In the genomic region with DNA sequence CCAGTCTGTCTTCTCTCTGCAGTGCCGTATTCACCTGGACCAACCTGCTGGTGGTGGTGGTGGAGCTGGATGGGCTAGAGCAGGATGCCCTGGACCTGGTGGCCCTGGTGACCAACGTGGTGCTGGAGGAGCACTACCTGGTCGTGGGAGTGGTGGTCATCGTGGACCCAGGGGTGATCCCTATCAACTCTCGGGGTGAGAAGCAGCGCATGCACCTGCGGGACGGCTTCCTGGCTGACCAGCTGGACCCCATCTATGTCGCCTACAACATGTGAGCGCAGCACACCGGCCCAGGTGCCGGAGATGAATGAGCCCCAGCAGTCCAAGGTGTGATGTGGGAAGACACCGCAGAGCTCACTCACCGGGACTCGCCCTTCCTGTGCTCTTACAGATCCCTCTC, we compare ENCODE assay signal across 20 cellular contexts. TPM values are rescaled to one million over a fixed set of nuclear protein-coding genes. Genes with fewer than 3 reads are reported as not detected.
DNase-seq lines count a peak whose midpoint lies in the region; ATAC-seq, FAIRE-seq and TF ChIP-seq lines count a peak whose summit lies in the region.
"Had no signal": no experiment of that assay in that cellular context is flagged by ENCODE, and none has a peak within 500 bp of the region (broad histone marks: within the 10 kb centered on the region; RNA-seq: fewer than 3 reads in every experiment).

No MANE protein-coding gene starts in this region.

- H3K4ac ChIP-seq in neuronal stem cell (ENCODE audit: low read length) = no peak overlapping the region

- H2BK5ac ChIP-seq in neuronal stem cell (ENCODE audit: low read length) = no peak overlapping the region

- no peak overlapping the region for H2AK5ac ChIP-seq in neuronal stem cell (ENCODE audit: low read depth, low read length)

- H3K4me1 ChIP-seq in CD8-positive, alpha-beta T cell (ENCODE audit: insufficient read depth, low read length) = peaks cover 42% of the 10 kb centered on the region
- no peaks in the 10 kb centered on the region for H3K4me1 ChIP-seq in neuronal stem cell (ENCODE audit: control insufficient read depth in 2 of 2, insufficient read depth in 1 of 2, low read depth in 1 of 2, low read length in 2 of 2)
- H3K4me1 ChIP-seq: BE2C had no signal

- no peak overlapping the region for H2BK120ac ChIP-seq in neuronal stem cell (ENCODE audit: low read depth, low read length)

- no peak overlapping the region for H4K91ac ChIP-seq in neuronal stem cell (ENCODE audit: low read depth, low read length, poor library complexity)

- WGBS in neuronal stem cell (ENCODE audit: extremely low coverage in 2 of 2, insufficient read length in 2 of 2, insufficient replicate concordance in 1 of 2), 2 donors = no CpG with 5 or more reads among the region's 15 CpGs

- H2AFZ ChIP-seq in neuronal stem cell (ENCODE audit: low read length) = no peak overlapping the region

- H3K36me3 Mint-ChIP-seq in activated naive CD4-positive, alpha-beta T cell treated with anti-CD3 and anti-CD28 coated beads, Interleukin-2, amount 10 ng/mL, durations not matched to agents 7 days and 5 days = peaks cover 81% of the 10 kb centered on the region
- H3K36me3 Mint-ChIP-seq in activated naive CD4-positive, alpha-beta T cell treated with anti-CD3 and anti-CD28 coated beads, Interleukin-2, amount 50 U/mL, for 72 hours = peaks cover 34 to 66% of the 10 kb centered on the region in 2 donors
- H3K36me3 Mint-ChIP-seq in CD8-positive, alpha-beta T cell = peaks cover 91% of the 10 kb centered on the region

- H3K36me3 ChIP-seq in CD8-positive, alpha-beta T cell (ENCODE audit: insufficient read depth, low read length) = peaks cover 55% of the 10 kb centered on the region
- H3K36me3 ChIP-seq in bronchial epithelial cell (ENCODE audit: control insufficient read depth, insufficient read depth, low read length) (peaks cover 45% of the 10 kb centered on the region), neuronal stem cell (replicated peaks in 1 of 2; ENCODE audit: control insufficient read depth in 2 of 2, insufficient read depth in 2 of 2, low read length in 2 of 2) (peaks cover 49 to 98% of the 10 kb centered on the region in 2 donors)

- H3K18ac ChIP-seq in neuronal stem cell (ENCODE audit: low read length) = no peak overlapping the region

- no peak overlapping the region for H3K4me3 ChIP-seq in CD8-positive, alpha-beta T cell (ENCODE audit: low read depth, low read length)
- H3K4me3 ChIP-seq in bronchial epithelial cell (ENCODE audit: low read depth, low read length) (no peak overlapping the region), neuronal stem cell (ENCODE audit: low read length in 2 of 2) (peak overlapping the region in 1 of 2 donors; percentile 38)
- H3K4me3 ChIP-seq: K562 had no signal

- no peaks in the 10 kb centered on the region for H3K27me3 ChIP-seq in CD8-positive, alpha-beta T cell (ENCODE audit: insufficient read depth, low read length)
- no peaks in the 10 kb centered on the region for H3K27me3 ChIP-seq in bronchial epithelial cell (ENCODE audit: control insufficient read depth, insufficient read depth, low read length)
- H3K27me3 ChIP-seq in neuronal stem cell (ENCODE audit: control insufficient read depth in 3 of 3, insufficient read depth in 3 of 3, low read depth in 1 of 3, low read length in 3 of 3) = no peaks in the 10 kb centered on the region
- H3K27me3 ChIP-seq: BE2C had no signal

- no peak overlapping the region for H3K14ac ChIP-seq in neuronal stem cell (ENCODE audit: low read length)

- TF ChIP-seq CTCF in CD8-positive, alpha-beta T cell (IDR thresholded peaks at IDR 0.05) = no peak
- TF ChIP-seq CTCF in bronchial epithelial cell (IDR thresholded peaks at IDR 0.05; ENCODE audit: insufficient read depth, low read length, severe bottlenecking) = no peak

- H3K4me2 ChIP-seq in neuronal stem cell (ENCODE audit: insufficient read depth, low read length, poor library complexity, severe bottlenecking) = no peak overlapping the region

- H3K4me3 Mint-ChIP-seq in activated naive CD4-positive, alpha-beta T cell treated with anti-CD3 and anti-CD28 coated beads, Interleukin-2, amount 10 ng/mL, durations not matched to agents 7 days and 5 days = no peak overlapping the region
- H3K4me3 Mint-ChIP-seq in CD8-positive, alpha-beta T cell = no peak overlapping the region

- FAIRE-seq in bronchial epithelial cell (lab: Jason Lieb, UNC) = peak; percentile 7
- FAIRE-seq: K562, RCC 7860 had no signal

- H3K27ac Mint-ChIP-seq in activated naive CD4-positive, alpha-beta T cell treated with anti-CD3 and anti-CD28 coated beads, Interleukin-2, amount 10 ng/mL, durations not matched to agents 7 days and 5 days = peak overlapping the region; percentile 49
- peak overlapping the region in 1 of 2 donors; percentile 79 for H3K27ac Mint-ChIP-seq in activated naive CD4-positive, alpha-beta T cell treated with anti-CD3 and anti-CD28 coated beads, Interleukin-2, amount 50 U/mL, for 72 hours
- H3K27ac Mint-ChIP-seq in CD8-positive, alpha-beta T cell = peak overlapping the region; percentile 70

- POLR2A ChIA-PET in CD8-positive, alpha-beta T cell (lab: Charles Lee) = interaction anchor here (0.7 to 1.7 kb wide), 2 partner anchors 15 to 66 kb away, joined by 3 to 6 read pairs; no protein-coding TSS in a partner anchor

- no peak overlapping the region for H3K27ac ChIP-seq in CD8-positive, alpha-beta T cell (ENCODE audit: low read depth, low read length)
- H3K27ac ChIP-seq in neuronal stem cell (replicated peaks; ENCODE audit: low read length) = no peak overlapping the region

- no peak for DNase-seq in activated naive CD4-positive, alpha-beta T cell treated with anti-CD3 and anti-CD28 coated beads, Interleukin-2, amount 10 ng/mL, durations not matched to agents 7 days and 5 days
- no peak for DNase-seq in activated naive CD4-positive, alpha-beta T cell treated with anti-CD3 and anti-CD28 coated beads, Interleukin-2, amount 50 U/mL, for 72 hours (ENCODE audit: low spot score in 2 of 2)
- no peak for DNase-seq in CD8-positive, alpha-beta T cell
- DNase-seq in bronchial epithelial cell (ENCODE audit: low read depth) (no peak), neuronal stem cell (ENCODE audit: low spot score) (no peak), head of caudate nucleus (no peak)
- DNase-seq: ACHN, BE2C, DMS79 treated with DMSO at 0.1 percent for 48 hours, HCEC 1CT, NCI-H1417, NCI-H187 treated with DMSO at 0.1 percent for 48 hours, NCI-H2171, NCI-H446, NCI-H69, Right ventricle myocardium superior had no signal

- peaks cover 30% of the 10 kb centered on the region for H3K4me1 Mint-ChIP-seq in activated naive CD4-positive, alpha-beta T cell treated with anti-CD3 and anti-CD28 coated beads, Interleukin-2, amount 10 ng/mL, durations not matched to agents 7 days and 5 days
- H3K4me1 Mint-ChIP-seq in CD8-positive, alpha-beta T cell (ENCODE audit: low read depth) = peaks cover 47% of the 10 kb centered on the region

- CTCF ChIA-PET in activated naive CD4-positive, alpha-beta T cell treated with anti-CD3 and anti-CD28 coated beads, Interleukin-2, amount 10 ng/mL, durations not matched to agents 7 days and 5 days (lab: Charles Lee) = interaction anchor here (1.7 kb wide), 1 partner anchor 16 kb away, joined by 3 read pairs; no protein-coding TSS in a partner anchor
- CTCF ChIA-PET in CD8-positive, alpha-beta T cell (lab: Charles Lee) = interaction anchor here (0.8 to 1.1 kb wide), 2 partner anchors 12 to 15 kb away, joined by 3 read pairs; no protein-coding TSS in a partner anchor

- H3K23ac ChIP-seq in neuronal stem cell (ENCODE audit: low read depth, low read length, poor library complexity) = peak overlapping the region; percentile 37

- H4K8ac ChIP-seq in neuronal stem cell (ENCODE audit: low read depth, low read length) = no peak overlapping the region

- no peak for ATAC-seq in activated naive CD4-positive, alpha-beta T cell treated with anti-CD3 and anti-CD28 coated beads, Interleukin-2, amount 50 U/mL, for 72 hours
- ATAC-seq in CD8-positive, alpha-beta T cell = no peak
- no peak for ATAC-seq in GM18498 (IDR thresholded peaks at IDR 0.05; ENCODE audit: unreplicated experiment)
- ATAC-seq: K562 had no signal

- H2BK15ac ChIP-seq in neuronal stem cell (ENCODE audit: low read length) = no peak overlapping the region

- peaks cover 5% of the 10 kb centered on the region for H3K9me3 Mint-ChIP-seq in activated naive CD4-positive, alpha-beta T cell treated with anti-CD3 and anti-CD28 coated beads, Interleukin-2, amount 10 ng/mL, durations not matched to agents 7 days and 5 days
- peaks cover 3 to 11% of the 10 kb centered on the region in 2 donors for H3K9me3 Mint-ChIP-seq in activated naive CD4-positive, alpha-beta T cell treated with anti-CD3 and anti-CD28 coated beads, Interleukin-2, amount 50 U/mL, for 72 hours
- H3K9me3 Mint-ChIP-seq in CD8-positive, alpha-beta T cell = no peaks in the 10 kb centered on the region

- no peaks in the 10 kb centered on the region for H3K79me1 ChIP-seq in neuronal stem cell (ENCODE audit: low read depth, low read length)

- intact Hi-C loops in CD8-positive, alpha-beta T cell (cut with DNase I, micrococcal nuclease) = no loop called here
- intact Hi-C loops in head of caudate nucleus (cut with DNase I) = no loop called here

- H3K9me3 ChIP-seq in CD8-positive, alpha-beta T cell (ENCODE audit: low read length) = no peaks in the 10 kb centered on the region
- peaks cover 8 to 14% of the 10 kb centered on the region in 2 donors for H3K9me3 ChIP-seq in neuronal stem cell (replicated peaks in 1 of 2; ENCODE audit: control insufficient read depth in 2 of 2, insufficient read depth in 1 of 2, low read depth in 1 of 2, low read length in 2 of 2)
- H3K9me3 ChIP-seq: BE2C had no signal

- no peaks in the 10 kb centered on the region for H3K27me3 Mint-ChIP-seq in activated naive CD4-positive, alpha-beta T cell treated with anti-CD3 and anti-CD28 coated beads, Interleukin-2, amount 10 ng/mL, durations not matched to agents 7 days and 5 days
- H3K27me3 Mint-ChIP-seq in CD8-positive, alpha-beta T cell (ENCODE audit: low read depth) = no peaks in the 10 kb centered on the region

- H2BK12ac ChIP-seq in neuronal stem cell (ENCODE audit: low read length) = no peak overlapping the region

- H3K9ac ChIP-seq in neuronal stem cell (ENCODE audit: low read depth, low read length, poor library complexity) = no peak overlapping the region

RNA-seq across cellular contexts. Expression of gene S100B, which starts 37.5 kb away (rescaled TPM):
- total RNA-seq in activated naive CD4-positive, alpha-beta T cell treated with anti-CD3 and anti-CD28 coated beads, Interleukin-2, amount 50 U/mL, for 72 hours = not detected
- total RNA-seq in CD8-positive, alpha-beta T cell = 10 to 100 TPM; 26.9 to 27.1 TPM
- not detected in 2 replicates for total RNA-seq in bronchial epithelial cell
- polyA plus RNA-seq in neuronal stem cell (2013, experiment 1 of 2) = 1.1 TPM
- polyA plus RNA-seq in neuronal stem cell (2013, experiment 2 of 2) = 0.96 TPM
- total RNA-seq: G401, K562 had no signal
- polyA plus RNA-seq: K562 had no signal

Comparison
In these comparisons a context has a peak if more than half of its experiments do, and no peak if none do; other contexts are left out.
1. RNA of gene S100B, which starts 37.5 kb away (total RNA-seq): 26.9 to 27.1 TPM in CD8-positive, alpha-beta T cell; not detected in activated naive CD4-positive, alpha-beta T cell treated with anti-CD3 and anti-CD28 coated beads, Interleukin-2, amount 50 U/mL, for 72 hours and not detected in bronchial epithelial cell; every median in the first group is over 10 times any median in the second.